1 cellular context compared by ENCODE assay signal in genomic region chr2:120976501-120977307, GRCh38.
TF ChIP-seq lines count a peak whose summit lies in the region.

No MANE protein-coding gene starts in this region.

TF ChIP-seq in SK-N-SH treated with all-trans-retinoic acid at 6 μM for 48 hours, 23 proteins besides CTCF, POLR2A, EP300 and RAD21 (continued from another document):
- TF ChIP-seq, protein P1, sequence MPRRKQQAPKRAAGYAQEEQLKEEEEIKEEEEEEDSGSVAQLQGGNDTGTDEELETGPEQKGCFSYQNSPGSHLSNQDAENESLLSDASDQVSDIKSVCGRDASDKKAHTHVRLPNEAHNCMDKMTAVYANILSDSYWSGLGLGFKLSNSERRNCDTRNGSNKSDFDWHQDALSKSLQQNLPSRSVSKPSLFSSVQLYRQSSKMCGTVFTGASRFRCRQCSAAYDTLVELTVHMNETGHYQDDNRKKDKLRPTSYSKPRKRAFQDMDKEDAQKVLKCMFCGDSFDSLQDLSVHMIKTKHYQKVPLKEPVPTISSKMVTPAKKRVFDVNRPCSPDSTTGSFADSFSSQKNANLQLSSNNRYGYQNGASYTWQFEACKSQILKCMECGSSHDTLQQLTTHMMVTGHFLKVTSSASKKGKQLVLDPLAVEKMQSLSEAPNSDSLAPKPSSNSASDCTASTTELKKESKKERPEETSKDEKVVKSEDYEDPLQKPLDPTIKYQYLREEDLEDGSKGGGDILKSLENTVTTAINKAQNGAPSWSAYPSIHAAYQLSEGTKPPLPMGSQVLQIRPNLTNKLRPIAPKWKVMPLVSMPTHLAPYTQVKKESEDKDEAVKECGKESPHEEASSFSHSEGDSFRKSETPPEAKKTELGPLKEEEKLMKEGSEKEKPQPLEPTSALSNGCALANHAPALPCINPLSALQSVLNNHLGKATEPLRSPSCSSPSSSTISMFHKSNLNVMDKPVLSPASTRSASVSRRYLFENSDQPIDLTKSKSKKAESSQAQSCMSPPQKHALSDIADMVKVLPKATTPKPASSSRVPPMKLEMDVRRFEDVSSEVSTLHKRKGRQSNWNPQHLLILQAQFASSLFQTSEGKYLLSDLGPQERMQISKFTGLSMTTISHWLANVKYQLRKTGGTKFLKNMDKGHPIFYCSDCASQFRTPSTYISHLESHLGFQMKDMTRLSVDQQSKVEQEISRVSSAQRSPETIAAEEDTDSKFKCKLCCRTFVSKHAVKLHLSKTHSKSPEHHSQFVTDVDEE (CRISPR knock-in tag; IDR thresholded peaks at IDR 0.05), result no peak
- no peak for TF ChIP-seq ZNF565 (CRISPR knock-in tag; conservative IDR thresholded peaks at IDR 0.05; ENCODE audit: low read depth)
